Comparison of ENCODE assay signal across 1 cellular context in genomic region chr5:135028791-135029467, GRCh38.
TF ChIP-seq lines count a peak whose summit lies in the region.

No MANE protein-coding gene starts in this region.

TF ChIP-seq in IMR-90, 13 proteins besides CTCF, POLR2A, EP300 and RAD21 (continued from another document):
- TF ChIP-seq ELK1 (IDR thresholded peaks at IDR 0.05; ENCODE audit: borderline replicate concordance, low read depth, low read length) (no peak), CHD1 (IDR thresholded peaks at IDR 0.05; ENCODE audit: low read depth, low read length) (no peak), NFE2L2 (IDR thresholded peaks at IDR 0.05; ENCODE audit: low read depth, low read length) (no peak), BHLHE40 (IDR thresholded peaks at IDR 0.05; ENCODE audit: low read depth, low read length) (no peak), CEBPB (IDR thresholded peaks at IDR 0.05; ENCODE audit: low read depth, low read length) (no peak), MAZ (IDR thresholded peaks at IDR 0.05; ENCODE audit: borderline replicate concordance, low read depth, low read length) (no peak), SMC3 (IDR thresholded peaks at IDR 0.05; ENCODE audit: low read depth, low read length) (no peak)
TF ChIP-seq in IMR-90: peak in this region for 0.
